9 cellular contexts compared by ENCODE assay signal in the genomic region with DNA sequence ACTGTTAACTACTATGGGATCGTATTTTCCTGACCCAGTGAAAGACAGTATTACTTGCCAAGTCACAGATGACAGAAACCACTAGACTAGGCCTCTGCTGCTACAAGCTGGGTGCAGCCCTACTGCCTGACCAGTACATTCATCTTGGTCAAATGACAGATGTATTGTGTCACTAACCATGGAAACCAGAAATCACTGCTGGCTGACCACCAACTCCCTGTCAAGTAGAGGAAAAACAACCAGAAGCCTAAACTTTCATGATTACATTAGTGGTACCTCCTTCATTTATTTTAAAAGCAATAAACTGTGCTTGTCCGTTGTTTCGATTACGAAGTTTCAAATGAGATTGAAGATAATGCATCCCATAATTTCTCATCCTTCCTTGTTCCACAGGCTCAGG.
A peak's percentile ranks its signal among the peaks of the same experiment; 100 is the strongest.
DNase-seq lines count a peak whose midpoint lies in the region; ATAC-seq, FAIRE-seq and TF ChIP-seq lines count a peak whose summit lies in the region.
"Had no signal": no experiment of that assay in that cellular context is flagged by ENCODE, and none has a peak within 500 bp of the region (broad histone marks: within the 10 kb centered on the region; RNA-seq: fewer than 3 reads in every experiment).

No MANE protein-coding gene starts in this region.

- no peak overlapping the region for H3K4me3 ChIP-seq in fibroblast of the aortic adventitia (ENCODE audit: low read depth, low read length)
- peak overlapping the region in 1 of 2 donors; percentile 6 for H3K4me3 ChIP-seq in muscle layer of colon (ENCODE audit: low read depth in 1 of 2, low read length in 2 of 2)
- H3K4me3 ChIP-seq in H7 (ENCODE audit: insufficient read depth, low read depth, low read length): no peak overlapping the region

- H3K27me3 Mint-ChIP-seq in activated CD4-positive, alpha-beta T cell treated with anti-CD3 and anti-CD28 coated beads, Interleukin-2, amount 10 ng/mL, durations not matched to agents 24 days and 14 days: no peaks in the 10 kb centered on the region
- H3K27me3 Mint-ChIP-seq in effector memory CD8-positive, alpha-beta T cell: no peaks in the 10 kb centered on the region

- no peaks in the 10 kb centered on the region for H3K36me3 ChIP-seq in muscle layer of colon (ENCODE audit: insufficient read depth, low read length)
- no peaks in the 10 kb centered on the region for H3K36me3 ChIP-seq in H7 (replicated peaks; ENCODE audit: control insufficient read depth, insufficient read depth, low read length)

- DNase-seq in AG08395 (ENCODE audit: low spot score) (peak; percentile 73), RCC 7860 (ENCODE audit: low spot score) (peak; percentile 74), fibroblast of the aortic adventitia (ENCODE audit: low read depth) (peak; percentile 81), H7 (no peak)
- DNase-seq in activated CD4-positive, alpha-beta T cell treated with anti-CD3 and anti-CD28 coated beads, Interleukin-2, amount 10 ng/mL, durations not matched to agents 24 days and 14 days: no peak
- DNase-seq in effector memory CD8-positive, alpha-beta T cell: no peak
- DNase-seq in effector CD8-positive, alpha-beta T cell (lab: John Stamatoyannopoulos, UW): no peak

- TF ChIP-seq CTCF in fibroblast of the aortic adventitia (IDR thresholded peaks at IDR 0.05; ENCODE audit: insufficient read depth, low read length): no peak

- H3K9me3 Mint-ChIP-seq in activated CD4-positive, alpha-beta T cell treated with anti-CD3 and anti-CD28 coated beads, Interleukin-2, amount 10 ng/mL, durations not matched to agents 24 days and 14 days: no peaks in the 10 kb centered on the region
- peaks cover 5 to 6% of the 10 kb centered on the region in 2 donors for H3K9me3 Mint-ChIP-seq in effector memory CD8-positive, alpha-beta T cell

- no peak overlapping the region for H3K4me3 Mint-ChIP-seq in activated CD4-positive, alpha-beta T cell treated with anti-CD3 and anti-CD28 coated beads, Interleukin-2, amount 10 ng/mL, durations not matched to agents 24 days and 14 days
- H3K4me3 Mint-ChIP-seq in effector memory CD8-positive, alpha-beta T cell: no peak overlapping the region

- H3K27ac ChIP-seq in muscle layer of colon (ENCODE audit: low read depth, low read length): peak overlapping the region; percentile 37
- H3K27ac ChIP-seq: KMS-11 had no signal

- H3K36me3 Mint-ChIP-seq in activated CD4-positive, alpha-beta T cell treated with anti-CD3 and anti-CD28 coated beads, Interleukin-2, amount 10 ng/mL, durations not matched to agents 24 days and 14 days (ENCODE audit: low read depth): no peaks in the 10 kb centered on the region
- no peaks in the 10 kb centered on the region for H3K36me3 Mint-ChIP-seq in effector memory CD8-positive, alpha-beta T cell (ENCODE audit: insufficient read depth)

- H3K4me1 Mint-ChIP-seq in activated CD4-positive, alpha-beta T cell treated with anti-CD3 and anti-CD28 coated beads, Interleukin-2, amount 10 ng/mL, durations not matched to agents 24 days and 14 days: no peaks in the 10 kb centered on the region
- no peaks in the 10 kb centered on the region for H3K4me1 Mint-ChIP-seq in effector memory CD8-positive, alpha-beta T cell (ENCODE audit: low read depth in 2 of 2)

- no peak overlapping the region for H3K27ac Mint-ChIP-seq in activated CD4-positive, alpha-beta T cell treated with anti-CD3 and anti-CD28 coated beads, Interleukin-2, amount 10 ng/mL, durations not matched to agents 24 days and 14 days
- H3K27ac Mint-ChIP-seq in effector memory CD8-positive, alpha-beta T cell: no peak overlapping the region

- peak; percentile 79 for FAIRE-seq in RCC 7860 (lab: Jason Lieb, UNC)

- intact Hi-C loops in activated CD4-positive, alpha-beta T cell treated with anti-CD3 and anti-CD28 coated beads, Interleukin-2, amount 10 ng/mL, durations not matched to agents 24 days and 14 days (cut with micrococcal nuclease): no loop called here

- ATAC-seq in effector memory CD8-positive, alpha-beta T cell (replicated peaks): no peak

- H3K9me3 ChIP-seq in muscle layer of colon (ENCODE audit: low read length): no peaks in the 10 kb centered on the region

- peaks cover 44% of the 10 kb centered on the region for H3K4me1 ChIP-seq in muscle layer of colon (ENCODE audit: insufficient read depth, low read length)

- H3K9ac ChIP-seq in muscle layer of colon (ENCODE audit: low read length): no peak overlapping the region
- H3K9ac ChIP-seq: KMS-11 had no signal

- H3K27me3 ChIP-seq in muscle layer of colon (ENCODE audit: control insufficient read depth in 1 of 2, insufficient read depth in 2 of 2, low read length in 2 of 2) (no peaks in the 10 kb centered on the region), H7 (ENCODE audit: control insufficient read depth, insufficient read depth, low read length) (no peaks in the 10 kb centered on the region)

Comparison
In these comparisons a context has a peak if more than half of its experiments do, and no peak if none do; other contexts are left out.
1. DNase-seq: peak in AG08395 (single experiment), RCC 7860 (single experiment) and fibroblast of the aortic adventitia (single experiment); none in activated CD4-positive, alpha-beta T cell treated with anti-CD3 and anti-CD28 coated beads, Interleukin-2, amount 10 ng/mL, durations not matched to agents 24 days and 14 days (single experiment), H7 (single experiment), effector memory CD8-positive, alpha-beta T cell (0 of 3) and effector CD8-positive, alpha-beta T cell (single experiment).